ENCODE assay signal across 17 cellular contexts in genomic region chr12:106580671-106581508, GRCh38. TPM values are rescaled to one million over a fixed set of nuclear protein-coding genes. Genes with fewer than 3 reads are reported as not detected.
DNase-seq lines count a peak whose midpoint lies in the region; ATAC-seq and TF ChIP-seq lines count a peak whose summit lies in the region.
"Had no signal": no experiment of that assay in that cellular context is flagged by ENCODE, and none has a peak within 500 bp of the region (broad histone marks: within the 10 kb centered on the region; RNA-seq: fewer than 3 reads in every experiment).

No MANE protein-coding gene starts in this region.

- H2AFZ ChIP-seq in H9 (ENCODE audit: low read length) (no peak overlapping the region), neuron (ENCODE audit: low read depth, low read length) (peak overlapping the region; percentile 27)

- CTCF ChIA-PET in CD4-positive, alpha-beta memory T cell (lab: Charles Lee; ENCODE audit: partially characterized antibody) = no interaction called here
- CTCF ChIA-PET in activated CD8-positive, alpha-beta T cell treated with anti-CD3 and anti-CD28 coated beads, Interleukin-2, amount 10 ng/mL, durations not matched to agents 7 days and 5 days (lab: Charles Lee) = no interaction called here

- H3K79me1 ChIP-seq in H9 (ENCODE audit: insufficient read depth, low read depth, low read length, poor library complexity, severe bottlenecking) = no peaks in the 10 kb centered on the region

- H3K4me1 Mint-ChIP-seq in CD4-positive, alpha-beta memory T cell = peaks cover 15 to 51% (median 31%) of the 10 kb centered on the region in 4 donors
- peaks cover 32 to 38% of the 10 kb centered on the region in 2 experiments for H3K4me1 Mint-ChIP-seq in H9
- H3K4me1 Mint-ChIP-seq in activated CD8-positive, alpha-beta T cell treated with anti-CD3 and anti-CD28 coated beads, Interleukin-2, amount 10 ng/mL, durations not matched to agents 7 days and 5 days (ENCODE audit: low read depth) = peaks cover 26% of the 10 kb centered on the region

- no peak for TF ChIP-seq CTCF in H9 (conservative IDR thresholded peaks at IDR 0.05)

- DNase-seq in CD4-positive, alpha-beta memory T cell = no peak
- DNase-seq in H9 (peak; percentile 42), AG08395 (ENCODE audit: low spot score) (no peak), EL (no peak)
- no peak for DNase-seq in activated CD8-positive, alpha-beta T cell treated with anti-CD3 and anti-CD28 coated beads, Interleukin-2, amount 10 ng/mL, durations not matched to agents 7 days and 5 days
- DNase-seq in stimulated activated CD8-positive, alpha-beta memory T cell treated with anti-CD3 and anti-CD28 coated beads, Interleukin-4, amount 100 ng/mL, for 48 hours = no peak
- DNase-seq: activated CD8-positive, alpha-beta memory T cell treated with anti-CD3 and anti-CD28 coated beads, Interleukin-2, amount 10 ng/mL, durations not matched to agents 7 days and 5 days; BE2C; GF-D8; NCI-H2171 treated with DMSO at 0.1 percent for 48 hours; stimulated activated CD4-positive, alpha-beta T cell treated with anti-CD3 and anti-CD28 coated beads, Interleukin-4, amount 100 ng/mL, for 24 hours; stimulated activated naive B cell treated with anti-CD40 and anti-IgM and Interleukin-4, amounts not matched to agents 10 μg/mL and 1 μg/mL and 100 μg/mL, for 72 hours had no signal

- peak overlapping the region; percentile 17 for H3K4me2 ChIP-seq in H9 (ENCODE audit: insufficient read depth, insufficient read length, low read length)

- ATAC-seq in activated CD8-positive, alpha-beta T cell treated with anti-CD3 and anti-CD28 coated beads, Interleukin-2, amount 10 ng/mL, durations not matched to agents 7 days and 5 days = no peak
- ATAC-seq: activated CD8-positive, alpha-beta memory T cell treated with anti-CD3 and anti-CD28 coated beads, Interleukin-2, amount 10 ng/mL, durations not matched to agents 7 days and 5 days; stimulated activated naive B cell treated with anti-CD40 and anti-IgM and Interleukin-4, amounts not matched to agents 10 μg/mL and 1 μg/mL and 100 μg/mL, for 72 hours had no signal

- H3T11ph ChIP-seq in H9 (ENCODE audit: low read length) = no peak overlapping the region

- no CpG with 5 or more reads among the region's 58 CpGs for WGBS in H9 (ENCODE audit: extremely low coverage, insufficient read length, low lambda C conversion rate)
- WGBS in ectodermal cell, 2 experiments = 6% methylated on average over 58 of the region's 58 CpGs

- no peaks in the 10 kb centered on the region for H3K9me3 Mint-ChIP-seq in CD4-positive, alpha-beta memory T cell
- peaks cover 4 to 20% of the 10 kb centered on the region in 2 experiments; a peak in 3 of 5 replicates for H3K9me3 Mint-ChIP-seq in H9
- no peaks in the 10 kb centered on the region for H3K9me3 Mint-ChIP-seq in activated CD8-positive, alpha-beta T cell treated with anti-CD3 and anti-CD28 coated beads, Interleukin-2, amount 10 ng/mL, durations not matched to agents 7 days and 5 days (ENCODE audit: insufficient read depth)
- H3K9me3 Mint-ChIP-seq: stimulated activated naive B cell treated with anti-CD40 and anti-IgM and Interleukin-4, amounts not matched to agents 10 μg/mL and 1 μg/mL and 100 μg/mL, for 72 hours had no signal

- POLR2A ChIA-PET in CD4-positive, alpha-beta memory T cell (lab: Charles Lee; ENCODE audit: partially characterized antibody) = no interaction called here
- POLR2A ChIA-PET in activated CD8-positive, alpha-beta T cell treated with anti-CD3 and anti-CD28 coated beads, Interleukin-2, amount 10 ng/mL, durations not matched to agents 7 days and 5 days (lab: Charles Lee) = no interaction called here

- no peak overlapping the region for H2BK15ac ChIP-seq in H9 (ENCODE audit: low read depth, low read length)

- H4K91ac ChIP-seq in H9 (ENCODE audit: insufficient read length, low read depth, low read length) = no peak overlapping the region

- peaks cover 37% of the 10 kb centered on the region for H3K27me3 ChIP-seq in CD4-positive, alpha-beta memory T cell (ENCODE audit: insufficient read depth, low read length)
- H3K27me3 ChIP-seq in H9 (ENCODE audit: insufficient read depth, low read length) = peaks cover 70% of the 10 kb centered on the region
- peaks cover 94% of the 10 kb centered on the region for H3K27me3 ChIP-seq in ectodermal cell (ENCODE audit: control insufficient read depth, insufficient read depth, low read length, poor library complexity, severe bottlenecking)
- no peaks in the 10 kb centered on the region for H3K27me3 ChIP-seq in neuron (ENCODE audit: insufficient read depth, low read length)

- no peak overlapping the region for H3K4me3 ChIP-seq in CD4-positive, alpha-beta memory T cell (ENCODE audit: low read length in 2 of 2)
- H3K4me3 ChIP-seq in ectodermal cell (ENCODE audit: insufficient read depth, low read depth, low read length) = peak overlapping the region; percentile 16
- H3K4me3 ChIP-seq in neuron (ENCODE audit: low read length) = peak overlapping the region; percentile 59

- H3K23ac ChIP-seq in H9 (ENCODE audit: insufficient read length, low read depth, low read length) = no peak overlapping the region

- H3K27me3 Mint-ChIP-seq in CD4-positive, alpha-beta memory T cell = peaks cover 57 to 63% of the 10 kb centered on the region in 2 donors
- H3K27me3 Mint-ChIP-seq in H9 (ENCODE audit: low read depth) = peaks cover 95% of the 10 kb centered on the region
- H3K27me3 Mint-ChIP-seq in activated CD8-positive, alpha-beta T cell treated with anti-CD3 and anti-CD28 coated beads, Interleukin-2, amount 10 ng/mL, durations not matched to agents 7 days and 5 days (ENCODE audit: low read depth) = peaks cover 76% of the 10 kb centered on the region

- H2BK120ac ChIP-seq in H9 (ENCODE audit: low read depth, low read length, poor library complexity, severe bottlenecking) = no peak overlapping the region

- H4K20me1 ChIP-seq in H9 (ENCODE audit: control insufficient read depth, insufficient read depth, insufficient read length) = no peaks in the 10 kb centered on the region

- H3K23me2 ChIP-seq in H9 (ENCODE audit: insufficient read length, low read depth, low read length, poor library complexity, severe bottlenecking) = peaks cover 7% of the 10 kb centered on the region

- no peak overlapping the region for H2BK5ac ChIP-seq in H9 (ENCODE audit: insufficient read length, low read length)

- no peak overlapping the region for H3K18ac ChIP-seq in H9 (ENCODE audit: insufficient read length, low read depth, low read length)

- H3K27ac Mint-ChIP-seq in CD4-positive, alpha-beta memory T cell = no peak overlapping the region
- H3K27ac Mint-ChIP-seq in H9 = no peak overlapping the region
- H3K27ac Mint-ChIP-seq in activated CD8-positive, alpha-beta T cell treated with anti-CD3 and anti-CD28 coated beads, Interleukin-2, amount 10 ng/mL, durations not matched to agents 7 days and 5 days = no peak overlapping the region
- H3K27ac Mint-ChIP-seq: activated CD8-positive, alpha-beta memory T cell treated with anti-CD3 and anti-CD28 coated beads, Interleukin-2, amount 10 ng/mL, durations not matched to agents 7 days and 5 days; stimulated activated naive B cell treated with anti-CD40 and anti-IgM and Interleukin-4, amounts not matched to agents 10 μg/mL and 1 μg/mL and 100 μg/mL, for 72 hours had no signal

- intact Hi-C loops in CD4-positive, alpha-beta memory T cell (cut with micrococcal nuclease) = no loop called here

- H2AK5ac ChIP-seq in H9 (ENCODE audit: insufficient read length, low read length) = no peak overlapping the region

- no peak overlapping the region for H4K8ac ChIP-seq in H9 (replicated peaks; ENCODE audit: insufficient read length, low read depth, low read length)

- no peak overlapping the region for H3K14ac ChIP-seq in H9 (ENCODE audit: insufficient read depth, low read length)

- H3K4me3 Mint-ChIP-seq in CD4-positive, alpha-beta memory T cell = peak overlapping the region in 6 of 8 donors; percentile 18 to 64 (median 48)
- peak overlapping the region in 1 of 2 experiments; percentile 73; a peak in 3 of 5 replicates for H3K4me3 Mint-ChIP-seq in H9
- no peak overlapping the region for H3K4me3 Mint-ChIP-seq in activated CD8-positive, alpha-beta T cell treated with anti-CD3 and anti-CD28 coated beads, Interleukin-2, amount 10 ng/mL, durations not matched to agents 7 days and 5 days
- H3K4me3 Mint-ChIP-seq: activated CD8-positive, alpha-beta memory T cell treated with anti-CD3 and anti-CD28 coated beads, Interleukin-2, amount 10 ng/mL, durations not matched to agents 7 days and 5 days had no signal

- no peaks in the 10 kb centered on the region for H3K36me3 ChIP-seq in CD4-positive, alpha-beta memory T cell (ENCODE audit: insufficient read depth, low read length)
- H3K36me3 ChIP-seq in ectodermal cell (ENCODE audit: control insufficient read depth, insufficient read depth, low read length) (no peaks in the 10 kb centered on the region), neuron (ENCODE audit: insufficient read depth, low read length) (peaks cover 5% of the 10 kb centered on the region)
- H3K36me3 ChIP-seq: BE2C, vagina had no signal

- no peaks in the 10 kb centered on the region for H3K9me3 ChIP-seq in CD4-positive, alpha-beta memory T cell (ENCODE audit: control insufficient read depth in 1 of 2, low read length in 2 of 2)
- no peaks in the 10 kb centered on the region for H3K9me3 ChIP-seq in H9 (ENCODE audit: control insufficient read depth, low read depth, low read length)
- H3K9me3 ChIP-seq in ectodermal cell (ENCODE audit: control insufficient read depth, low read length) = no peaks in the 10 kb centered on the region
- no peaks in the 10 kb centered on the region for H3K9me3 ChIP-seq in neuron (ENCODE audit: low read length)
- H3K9me3 ChIP-seq: BE2C, vagina had no signal

- no peaks in the 10 kb centered on the region for H3K36me3 Mint-ChIP-seq in CD4-positive, alpha-beta memory T cell
- peaks cover 0 to 3% (median 0%) of the 10 kb centered on the region in 3 experiments; a peak in 2 of 7 replicates for H3K36me3 Mint-ChIP-seq in H9 (ENCODE audit: insufficient read depth in 1 of 3, low read depth in 3 of 3)
- H3K36me3 Mint-ChIP-seq in activated CD8-positive, alpha-beta T cell treated with anti-CD3 and anti-CD28 coated beads, Interleukin-2, amount 10 ng/mL, durations not matched to agents 7 days and 5 days (ENCODE audit: low read depth) = no peaks in the 10 kb centered on the region
- H3K36me3 Mint-ChIP-seq: activated CD8-positive, alpha-beta memory T cell treated with anti-CD3 and anti-CD28 coated beads, Interleukin-2, amount 10 ng/mL, durations not matched to agents 7 days and 5 days; stimulated activated naive B cell treated with anti-CD40 and anti-IgM and Interleukin-4, amounts not matched to agents 10 μg/mL and 1 μg/mL and 100 μg/mL, for 72 hours had no signal

- H3K4ac ChIP-seq in H9 (ENCODE audit: low read depth, low read length) = no peak overlapping the region

- no peak overlapping the region for H2BK12ac ChIP-seq in H9 (ENCODE audit: insufficient read length, low read depth, low read length)

- H2BK20ac ChIP-seq in H9 (ENCODE audit: low read depth, low read length, poor library complexity, severe bottlenecking) = no peak overlapping the region

- H4K5ac ChIP-seq in H9 (ENCODE audit: insufficient read length, low read depth, low read length) = no peak overlapping the region

- H3K9ac ChIP-seq in H9 (ENCODE audit: extremely low read depth, insufficient read length, low read length) = no peak overlapping the region

- no peak overlapping the region for H3K27ac ChIP-seq in CD4-positive, alpha-beta memory T cell (ENCODE audit: low read depth, low read length)
- no peak overlapping the region for H3K27ac ChIP-seq in H9 (ENCODE audit: insufficient read length, low read depth, low read length)
- no peak overlapping the region for H3K27ac ChIP-seq in ectodermal cell (ENCODE audit: insufficient read depth, low read depth, low read length, poor library complexity, severe bottlenecking)
- H3K27ac ChIP-seq: vagina had no signal

- H3K56ac ChIP-seq in H9 (ENCODE audit: insufficient read length, low read depth, low read length) = no peak overlapping the region

- peaks cover 17% of the 10 kb centered on the region for H3K4me1 ChIP-seq in CD4-positive, alpha-beta memory T cell (ENCODE audit: insufficient read depth, low read length)
- H3K4me1 ChIP-seq in H9 (ENCODE audit: insufficient read depth, low read length) = no peaks in the 10 kb centered on the region; the same call in 1 of the 2 replicates
- H3K4me1 ChIP-seq in ectodermal cell (ENCODE audit: control insufficient read depth, insufficient read depth, low read length) = peaks cover 6% of the 10 kb centered on the region
- H3K4me1 ChIP-seq in neuron (ENCODE audit: insufficient read depth, low read length) = peaks cover 13% of the 10 kb centered on the region
- H3K4me1 ChIP-seq: BE2C had no signal

- no peaks in the 10 kb centered on the region for H3K79me2 ChIP-seq in H9 (ENCODE audit: insufficient read depth, low read length)

RNA-seq across cellular contexts. Expression of gene RFX4, which starts 1.9 kb away (rescaled TPM):
- total RNA-seq in CD4-positive, alpha-beta memory T cell = not detected
- not detected for polyA plus RNA-seq in CD4-positive, alpha-beta memory T cell
- 0.13 and 0.57 TPM in 2 replicates for total RNA-seq in H9 (2021)
- polyA plus RNA-seq in ectodermal cell (2013, experiment 1 of 4) = 36.6 TPM
- 29.0 TPM for polyA plus RNA-seq in ectodermal cell (2013, experiment 2 of 4)
- polyA plus RNA-seq in ectodermal cell (2013, experiment 3 of 4) = 41.2 TPM
- 50.1 TPM for polyA plus RNA-seq in ectodermal cell (2013, experiment 4 of 4)
- not detected for total RNA-seq in activated CD8-positive, alpha-beta T cell treated with anti-CD3 and anti-CD28 coated beads, Interleukin-2, amount 10 ng/mL, durations not matched to agents 7 days and 5 days
- total RNA-seq: activated CD8-positive, alpha-beta memory T cell treated with anti-CD3 and anti-CD28 coated beads, Interleukin-2, amount 10 ng/mL, durations not matched to agents 7 days and 5 days; fibroblast of lung; mononuclear cell; vagina had no signal
- polyA plus RNA-seq: fibroblast of lung had no signal

Comparison
In these comparisons a context has a peak if more than half of its experiments do, and no peak if none do; other contexts are left out.
1. H3K4me3 ChIP-seq: peak in ectodermal cell (single experiment) and neuron (single experiment); none in CD4-positive, alpha-beta memory T cell (0 of 2).